35 cellular contexts compared by ENCODE assay signal in the genomic region with DNA sequence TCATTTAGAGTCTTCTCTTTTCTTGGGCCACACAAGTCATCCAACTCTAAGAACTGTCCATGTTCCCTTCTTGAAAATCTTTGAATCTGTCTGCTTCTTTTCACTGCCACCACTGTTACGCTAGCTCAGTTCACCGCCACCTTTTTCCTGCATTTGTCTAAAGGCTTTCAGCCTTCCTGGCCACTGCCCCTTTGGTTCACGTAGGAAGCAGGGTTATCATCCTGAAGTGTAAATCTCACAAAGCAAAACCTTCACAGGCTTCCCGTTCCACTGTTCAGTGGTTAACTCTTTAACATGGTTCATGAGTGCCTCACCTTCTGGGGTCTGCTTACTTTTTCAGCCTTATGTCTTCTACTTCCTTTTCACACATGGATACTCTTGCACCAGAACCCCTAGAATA. TPM values are rescaled to one million over a fixed set of nuclear protein-coding genes. Genes with fewer than 3 reads are reported as not detected.
"Had no signal": no experiment of that assay in that cellular context is flagged by ENCODE, and none has a peak within 500 bp of the region (broad histone marks: within the 10 kb centered on the region; RNA-seq: fewer than 3 reads in every experiment).

No MANE protein-coding gene starts in this region.

- H3K4me3 Mint-ChIP-seq: activated B cell treated with CpG ODN at 0.5 μM for 24 hours; activated CD4-positive, alpha-beta memory T cell treated with anti-CD3 and anti-CD28 coated beads for 36 hours; activated naive CD4-positive, alpha-beta T cell treated with anti-CD3 and anti-CD28 coated beads, Interleukin-2, amount 10 ng/mL, durations not matched to agents 7 days and 5 days; activated naive CD8-positive, alpha-beta T cell; activated naive CD8-positive, alpha-beta T cell treated with anti-CD3 and anti-CD28 coated beads, Interleukin-2, amount 50 U/mL, for 24 hours; brain had no signal

- H3K4me2 ChIP-seq: PC-9 had no signal

- H3K27me3 Mint-ChIP-seq: activated naive CD4-positive, alpha-beta T cell treated with anti-CD3 and anti-CD28 coated beads, Interleukin-2, amount 10 ng/mL, durations not matched to agents 7 days and 5 days had no signal

- H3K4me3 ChIP-seq: PC-9 had no signal

- H3K27ac Mint-ChIP-seq: activated B cell treated with CpG ODN at 0.5 μM for 24 hours; activated CD4-positive, alpha-beta memory T cell treated with anti-CD3 and anti-CD28 coated beads for 36 hours; activated naive CD4-positive, alpha-beta T cell treated with anti-CD3 and anti-CD28 coated beads, Interleukin-2, amount 10 ng/mL, durations not matched to agents 7 days and 5 days; activated naive CD8-positive, alpha-beta T cell; activated naive CD8-positive, alpha-beta T cell treated with anti-CD3 and anti-CD28 coated beads, Interleukin-2, amount 50 U/mL, for 24 hours; brain had no signal

- H3K36me3 Mint-ChIP-seq: activated CD4-positive, alpha-beta memory T cell treated with anti-CD3 and anti-CD28 coated beads for 36 hours; activated naive CD4-positive, alpha-beta T cell treated with anti-CD3 and anti-CD28 coated beads, Interleukin-2, amount 10 ng/mL, durations not matched to agents 7 days and 5 days; activated naive CD8-positive, alpha-beta T cell; brain had no signal

- DNase-seq: activated B cell treated with CpG ODN at 0.5 μM for 24 hours; activated CD4-positive, alpha-beta memory T cell treated with anti-CD3 and anti-CD28 coated beads for 36 hours; activated CD4-positive, alpha-beta T cell treated with anti-CD3 and anti-CD28 coated beads for 4 hours; activated CD4-positive, alpha-beta T cell treated with anti-CD3 and anti-CD28 coated beads, Interleukin-2, amount 50 U/mL, for 1 hour; activated CD4-positive, CD25-positive, alpha-beta regulatory T cell treated with anti-CD3 and anti-CD28 coated beads, Interleukin-2, amount 50 U/mL, for 72 hours; activated CD8-positive, alpha-beta memory T cell treated with anti-CD3 and anti-CD28 coated beads, Interleukin-2, amount 50 U/mL, for 48 hours; activated effector memory CD4-positive, alpha-beta T cell treated with Interleukin-2 at 50 U/mL for 16 hours; activated naive CD4-positive, alpha-beta T cell treated with anti-CD3 and anti-CD28 coated beads, Interleukin-2, amount 10 ng/mL, durations not matched to agents 7 days and 5 days; activated naive CD8-positive, alpha-beta T cell treated with anti-CD3 and anti-CD28 coated beads, Interleukin-2, amount 50 U/mL, for 24 hours; activated T-cell treated with anti-CD3 and anti-CD28 coated beads, Interleukin-2, amount 50 U/mL, for 48 hours; anterior cingulate cortex; caudate nucleus; NCI-H1105 treated with DMSO at 0.1 percent for 48 hours; NCI-H1436 treated with DMSO at 0.1 percent for 48 hours; NCI-H1694 treated with DMSO at 0.1 percent for 48 hours; NCI-H2029; NCI-H345; NCI-H524 treated with DMSO at 0.1 percent for 48 hours; NCI-H748 treated with DMSO at 0.1 percent for 48 hours; NK-92 treated with Interleukin-12 subunit alpha and Interleukin-12 subunit beta, amount 100 ng/mL, for 24 hours; PC-9; SIG-M5; T-helper 1 cell; T-helper 2 cell; T-helper 9 cell had no signal

- ATAC-seq: activated naive CD8-positive, alpha-beta T cell treated with anti-CD3 and anti-CD28 coated beads, Interleukin-2, amount 50 U/mL, for 24 hours; Right ventricle myocardium inferior; SK-N-SH treated with all-trans-retinoic acid at 6 μM for 48 hours had no signal

- H3K9me3 Mint-ChIP-seq: activated B cell treated with CpG ODN at 0.5 μM for 24 hours; activated naive CD4-positive, alpha-beta T cell treated with anti-CD3 and anti-CD28 coated beads, Interleukin-2, amount 10 ng/mL, durations not matched to agents 7 days and 5 days; activated naive CD8-positive, alpha-beta T cell treated with anti-CD3 and anti-CD28 coated beads, Interleukin-2, amount 50 U/mL, for 24 hours had no signal

- H3K27ac ChIP-seq: PC-9, RWPE1, VCaP had no signal

- H2AFZ ChIP-seq: PC-9 had no signal

- H3K4me1 Mint-ChIP-seq: activated B cell treated with CpG ODN at 0.5 μM for 24 hours; activated naive CD4-positive, alpha-beta T cell treated with anti-CD3 and anti-CD28 coated beads, Interleukin-2, amount 10 ng/mL, durations not matched to agents 7 days and 5 days; activated naive CD8-positive, alpha-beta T cell treated with anti-CD3 and anti-CD28 coated beads, Interleukin-2, amount 50 U/mL, for 24 hours had no signal

RNA-seq across cellular contexts. Expression of gene CCDC39, which starts 26.3 kb away (rescaled TPM):
- total RNA-seq: activated B cell treated with CpG ODN at 0.5 μM for 24 hours; activated CD4-positive, alpha-beta memory T cell treated with anti-CD3 and anti-CD28 coated beads for 36 hours; bronchial epithelial cell; M059J; NCI-H460; Right ventricle myocardium inferior; SK-MEL-5 had no signal
